ENCODE assay signal across 8 cellular contexts in genomic region chr1:228085287-228085926, GRCh38. TPM values are rescaled to one million over a fixed set of nuclear protein-coding genes. Genes with fewer than 3 reads are reported as not detected.
DNase-seq lines count a peak whose midpoint lies in the region; ATAC-seq, FAIRE-seq and TF ChIP-seq lines count a peak whose summit lies in the region.

No MANE protein-coding gene starts in this region.

- intact Hi-C loops in Right ventricle myocardium inferior (cut with DNase I), result loop anchor here (10.0 kb wide), 1 partner anchor 321 kb away; no protein-coding TSS in a partner anchor
- intact Hi-C loops in cardiac septum (cut with DNase I), result no loop called here
- intact Hi-C loops in tibial artery (cut with DNase I; ENCODE audit: low total_unique reads), result loop anchor here (10.0 kb wide), 3 partner anchors 321 to 1419 kb away; partner anchors contain the start of genes JMJD4, NUP133 and SNAP47

- no peaks in the 10 kb centered on the region for H3K9me3 ChIP-seq in adipocyte (ENCODE audit: control insufficient read depth, low read length)
- H3K9me3 ChIP-seq in keratinocyte (ENCODE audit: control insufficient read depth, low read depth, low read length), result no peaks in the 10 kb centered on the region
- no peaks in the 10 kb centered on the region for H3K9me3 ChIP-seq in tibial artery

- H3K4me1 ChIP-seq in adipocyte (ENCODE audit: control insufficient read depth, insufficient read depth, low read length) (peaks cover 67% of the 10 kb centered on the region), keratinocyte (ENCODE audit: control insufficient read depth, extremely low read depth, insufficient read depth, low read length) (peaks cover 64% of the 10 kb centered on the region), tibial artery (peaks cover 8 to 79% (median 74%) of the 10 kb centered on the region in 4 donors)

- H3K9ac ChIP-seq in adipocyte (ENCODE audit: low read length) (peak overlapping the region; percentile 97), keratinocyte (ENCODE audit: control insufficient read depth, extremely low read depth, insufficient read depth, low read length) (peak overlapping the region; percentile 95)

- peak overlapping the region; percentile 89 for H3K4me3 ChIP-seq in adipocyte (ENCODE audit: low read length)
- peak overlapping the region in 2 of 3 experiments; percentile 60 to 84 for H3K4me3 ChIP-seq in keratinocyte (ENCODE audit: control insufficient read depth in 2 of 3, extremely low read depth in 1 of 3, insufficient read depth in 2 of 3, low read depth in 1 of 3, low read length in 3 of 3)
- H3K4me3 ChIP-seq in tibial artery, result peak overlapping the region; percentile 87 to 93

- H4K20me1 ChIP-seq in keratinocyte (ENCODE audit: control insufficient read depth, extremely low read depth, insufficient read depth, low read length), result peaks cover 63% of the 10 kb centered on the region

- ATAC-seq in Right ventricle myocardium inferior (no peak), GM18909 (IDR thresholded peaks at IDR 0.05; ENCODE audit: poor library complexity, unreplicated experiment) (no peak)

- dilution Hi-C loops in keratinocyte (cut with MboI; ENCODE audit: extremely low pct_ligation_motif_present, low sequenced_read_pairs), result no loop called here

- H3K4me2 ChIP-seq in keratinocyte (ENCODE audit: control insufficient read depth, extremely low read depth, insufficient read depth, low read depth, low read length), result peak overlapping the region; percentile 85

- H3K79me2 ChIP-seq in keratinocyte (ENCODE audit: control insufficient read depth, insufficient read depth, low read length), result peaks cover 91% of the 10 kb centered on the region

- H3K27ac ChIP-seq in keratinocyte (ENCODE audit: control insufficient read depth, insufficient read depth, low read length) (peak overlapping the region; percentile 88), tibial artery (peak overlapping the region; percentile 8 to 95)

- FAIRE-seq in keratinocyte (lab: Jason Lieb, UNC), result no peak
- no peak for FAIRE-seq in urothelium cell line (lab: Jason Lieb, UNC)

- DNase-seq in Right ventricle myocardium inferior (ENCODE audit: missing footprints) (peak; percentile 65), cardiac septum (ENCODE audit: low spot score) (no peak), adipocyte (ENCODE audit: low read depth) (peak; percentile 87), keratinocyte (ENCODE audit: low read depth, low spot score) (no peak), tibial artery (no peak), urothelium cell line (ENCODE audit: low spot score) (no peak), mucosa of gallbladder (ENCODE audit: low spot score) (no peak)

- peaks cover 5% of the 10 kb centered on the region for H3K36me3 ChIP-seq in adipocyte (ENCODE audit: control insufficient read depth, insufficient read depth, low read length, severe bottlenecking)
- H3K36me3 ChIP-seq in keratinocyte (ENCODE audit: control insufficient read depth in 2 of 2, extremely low read depth in 1 of 2, insufficient read depth in 2 of 2, low read length in 2 of 2), result peaks cover 7 to 33% of the 10 kb centered on the region in 2 experiments
- no peaks in the 10 kb centered on the region for H3K36me3 ChIP-seq in tibial artery

- no peak overlapping the region for H2AFZ ChIP-seq in keratinocyte (ENCODE audit: control insufficient read depth, low read length)

- peaks cover 11% of the 10 kb centered on the region for H3K9me1 ChIP-seq in keratinocyte (ENCODE audit: control insufficient read depth, extremely low read depth, insufficient read depth, low read length)

- H3K27me3 ChIP-seq in adipocyte (replicated peaks; ENCODE audit: control insufficient read depth, insufficient read depth, low read length), result no peaks in the 10 kb centered on the region
- H3K27me3 ChIP-seq in keratinocyte (ENCODE audit: control insufficient read depth, extremely low read depth, insufficient read depth, low read length), result no peaks in the 10 kb centered on the region
- H3K27me3 ChIP-seq in tibial artery, result no peaks in the 10 kb centered on the region

- TF ChIP-seq CTCF in keratinocyte (optimal IDR thresholded peaks at IDR 0.05 in 1 of 3, IDR thresholded peaks at IDR 0.05 in 1 of 3, conservative IDR thresholded peaks at IDR 0.05 in 1 of 3; ENCODE audit: extremely low read depth in 1 of 3, insufficient read depth in 2 of 3, low read length in 3 of 3) (no peak), tibial artery (IDR thresholded peaks at IDR 0.05) (no peak)

RNA-seq across cellular contexts. Expression of gene ARF1, which starts 2.9 kb away (rescaled TPM):
- total RNA-seq in Right ventricle myocardium inferior, result 281 TPM
- total RNA-seq in cardiac septum, result 332 TPM
- 295 to 451 TPM (median 325 TPM) in 3 replicates for polyA plus RNA-seq in keratinocyte
- 343 TPM for polyA plus RNA-seq in keratinocyte (2011; ENCODE audit: low read depth)
- polyA plus RNA-seq in keratinocyte (2011; cell fraction: cytosol; rRNA removed), result 346 and 552 TPM in 2 replicates
- 224 and 326 TPM in 2 replicates for polyA plus RNA-seq in keratinocyte (2011; cell fraction: nucleus; rRNA removed)
- polyA plus RNA-seq in keratinocyte (2012; ENCODE audit: low replicate concordance), result 371 and 391 TPM in 2 replicates
- 457 to 846 TPM (median 598 TPM) in 3 replicates for polyA minus RNA-seq in keratinocyte
- 776 TPM for polyA minus RNA-seq in keratinocyte (2011; cell fraction: cytosol; rRNA and poly(A)+ RNA removed)
- polyA minus RNA-seq in keratinocyte (2011; cell fraction: nucleus; rRNA and poly(A)+ RNA removed), result 151 and 170 TPM in 2 replicates
- total RNA-seq in mucosa of gallbladder, result 419 TPM

RNA-seq across cellular contexts. Expression of gene C1orf35, which starts 17.7 kb away (rescaled TPM):
- total RNA-seq in Right ventricle myocardium inferior (6.0 TPM), cardiac septum (8.9 TPM), mucosa of gallbladder (22.4 TPM)
- polyA plus RNA-seq in keratinocyte, result 8.2 to 11.9 TPM (median 10.0 TPM) in 3 replicates
- polyA plus RNA-seq in keratinocyte (2011; ENCODE audit: low read depth), result 8.0 TPM
- polyA plus RNA-seq in keratinocyte (2011; cell fraction: cytosol; rRNA removed), result 4.4 and 10.2 TPM in 2 replicates
- 21.2 and 27.6 TPM in 2 replicates for polyA plus RNA-seq in keratinocyte (2011; cell fraction: nucleus; rRNA removed)
- polyA plus RNA-seq in keratinocyte (2012; ENCODE audit: low replicate concordance), result 12.5 and 16.4 TPM in 2 replicates
- 0.99 to 7.7 TPM (median 1.2 TPM) in 3 replicates for polyA minus RNA-seq in keratinocyte
- 7.7 TPM for polyA minus RNA-seq in keratinocyte (2011; cell fraction: cytosol; rRNA and poly(A)+ RNA removed)
- polyA minus RNA-seq in keratinocyte (2011; cell fraction: nucleus; rRNA and poly(A)+ RNA removed), result 2.4 and 2.8 TPM in 2 replicates

RNA-seq across cellular contexts. Expression of gene MRPL55, which starts 23.7 kb away (rescaled TPM):
- total RNA-seq in Right ventricle myocardium inferior (57.0 TPM), cardiac septum (39.7 TPM), mucosa of gallbladder (56.1 TPM)
- 28.4 to 53.7 TPM (median 49.3 TPM) in 3 replicates for polyA plus RNA-seq in keratinocyte
- polyA plus RNA-seq in keratinocyte (2011; ENCODE audit: low read depth), result 23.9 TPM
- 22.0 and 52.1 TPM in 2 replicates for polyA plus RNA-seq in keratinocyte (2011; cell fraction: cytosol; rRNA removed)
- 47.4 and 62.3 TPM in 2 replicates for polyA plus RNA-seq in keratinocyte (2011; cell fraction: nucleus; rRNA removed)
- 34.4 and 51.8 TPM in 2 replicates for polyA plus RNA-seq in keratinocyte (2012; ENCODE audit: low replicate concordance)
- 19.2 to 36.3 TPM (median 26.1 TPM) in 3 replicates for polyA minus RNA-seq in keratinocyte
- polyA minus RNA-seq in keratinocyte (2011; cell fraction: cytosol; rRNA and poly(A)+ RNA removed), result 48.9 TPM
- polyA minus RNA-seq in keratinocyte (2011; cell fraction: nucleus; rRNA and poly(A)+ RNA removed), result 9.9 and 18.3 TPM in 2 replicates

RNA-seq across cellular contexts. Expression of gene GUK1, which starts 54.7 kb away (rescaled TPM):
- total RNA-seq in Right ventricle myocardium inferior (162 TPM), cardiac septum (213 TPM), mucosa of gallbladder (235 TPM)
- 412 to 877 TPM (median 450 TPM) in 3 replicates for polyA plus RNA-seq in keratinocyte
- polyA plus RNA-seq in keratinocyte (2011; ENCODE audit: low read depth), result 259 TPM
- polyA plus RNA-seq in keratinocyte (2011; cell fraction: cytosol; rRNA removed), result 279 and 743 TPM in 2 replicates
- polyA plus RNA-seq in keratinocyte (2011; cell fraction: nucleus; rRNA removed), result 254 and 303 TPM in 2 replicates
- 421 and 447 TPM in 2 replicates for polyA plus RNA-seq in keratinocyte (2012; ENCODE audit: low replicate concordance)
- polyA minus RNA-seq in keratinocyte, result 198 to 329 TPM (median 216 TPM) in 3 replicates
- polyA minus RNA-seq in keratinocyte (2011; cell fraction: cytosol; rRNA and poly(A)+ RNA removed), result 557 TPM
- 106 and 141 TPM in 2 replicates for polyA minus RNA-seq in keratinocyte (2011; cell fraction: nucleus; rRNA and poly(A)+ RNA removed)

Comparison
In these comparisons a context has a peak if more than half of its experiments do, and no peak if none do; other contexts are left out.
1. DNase-seq: peak in Right ventricle myocardium inferior (single experiment) and adipocyte (single experiment); none in cardiac septum (single experiment), keratinocyte (single experiment), tibial artery (0 of 2), urothelium cell line (single experiment) and mucosa of gallbladder (single experiment).
2. Peak in every context shown above with its lines, with median percentiles within 50 percentile points of each other: H3K4me3 ChIP-seq.